18 cellular contexts compared by ENCODE assay signal in the genomic region with DNA sequence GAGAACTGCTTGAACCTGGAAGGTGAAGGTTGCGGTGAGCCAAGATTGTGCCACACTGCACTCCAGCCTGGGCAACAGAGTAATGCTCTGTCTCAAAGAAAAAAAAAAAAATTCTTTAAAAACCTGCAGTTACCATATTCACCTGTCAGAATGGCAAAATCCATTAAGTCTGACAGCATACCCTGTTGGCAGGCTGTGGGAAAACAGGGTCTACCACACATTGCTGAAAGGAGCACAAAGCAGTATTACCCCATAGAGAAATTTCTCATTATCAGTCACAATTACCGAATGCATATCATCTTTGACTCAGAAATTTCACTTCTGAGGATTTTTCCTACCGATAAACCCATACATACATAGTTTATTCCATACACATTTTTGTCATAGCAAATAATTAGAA.
A peak's percentile ranks its signal among the peaks of the same experiment; 100 is the strongest.
DNase-seq lines count a peak whose midpoint lies in the region; ATAC-seq and TF ChIP-seq lines count a peak whose summit lies in the region.
"Had no signal": no experiment of that assay in that cellular context is flagged by ENCODE, and none has a peak within 500 bp of the region (broad histone marks: within the 10 kb centered on the region; RNA-seq: fewer than 3 reads in every experiment).

No MANE protein-coding gene starts in this region.

- H3K27ac ChIP-seq in foreskin keratinocyte (no peak overlapping the region), heart right ventricle (no peak overlapping the region)
- H3K27ac ChIP-seq: thyroid gland had no signal

- H3K27ac Mint-ChIP-seq in Calu3 (ENCODE audit: unreplicated experiment) = no peak overlapping the region
- H3K27ac Mint-ChIP-seq: activated naive CD4-positive, alpha-beta T cell treated with anti-CD3 and anti-CD28 coated beads, Interleukin-2, amount 50 U/mL, for 24 hours; natural killer cell; T-helper 1 cell treated with Interleukin-12 subunit alpha and Interleukin-12 subunit beta and Interleukin-4 antibody, amounts not matched to agents 30 μg/mL and 1 μg/mL, for 36 hours had no signal

- 78 to 90% methylated on average over 3 of the region's 3 CpGs for WGBS in heart right ventricle, 2 donors

- H3K4me1 ChIP-seq in foreskin keratinocyte = no peaks in the 10 kb centered on the region
- no peaks in the 10 kb centered on the region for H3K4me1 ChIP-seq in heart right ventricle
- H3K4me1 ChIP-seq: Caco-2, thyroid gland had no signal

- H3K9me3 ChIP-seq in heart right ventricle = no peaks in the 10 kb centered on the region
- H3K9me3 ChIP-seq: Caco-2, thyroid gland had no signal

- no peaks in the 10 kb centered on the region for H3K27me3 Mint-ChIP-seq in Calu3 (ENCODE audit: unreplicated experiment)
- H3K27me3 Mint-ChIP-seq: activated naive CD4-positive, alpha-beta T cell treated with anti-CD3 and anti-CD28 coated beads, Interleukin-2, amount 50 U/mL, for 24 hours had no signal

- intact Hi-C loops in Calu3 (cut with micrococcal nuclease; ENCODE audit: unreplicated experiment) (loop anchor here (1.0 kb wide), 1 partner anchor 287 kb away; no protein-coding TSS in a partner anchor), left colon (cut with DNase I, micrococcal nuclease) (no loop called here), heart right ventricle (cut with DNase I) (no loop called here)

- no peak for DNase-seq in activated CD4-positive, CD25-positive, alpha-beta regulatory T cell (lab: John Stamatoyannopoulos, UW)
- DNase-seq in Calu3 (no peak), SK-MEL-5 (ENCODE audit: low read depth, low spot score) (peak; percentile 25), foreskin keratinocyte (no peak), left colon (no peak), heart right ventricle (no peak)
- DNase-seq in central memory CD4-positive, alpha-beta T cell = no peak
- DNase-seq: effector CD4-positive, alpha-beta T cell; natural killer cell; NCI-H2081; NCI-H774; RPMI8226; thyroid gland had no signal

- in situ Hi-C loops in SK-MEL-5 (cut with HindIII; ENCODE audit: low pct_unique_long_range_greater_than_20kb, low sequenced_read_pairs) = no loop called here

- H3K4me3 Mint-ChIP-seq in Calu3 (ENCODE audit: low read depth, unreplicated experiment) = no peak overlapping the region
- H3K4me3 Mint-ChIP-seq: activated naive CD4-positive, alpha-beta T cell treated with anti-CD3 and anti-CD28 coated beads, Interleukin-2, amount 50 U/mL, for 24 hours; natural killer cell; T-helper 1 cell treated with Interleukin-12 subunit alpha and Interleukin-12 subunit beta and Interleukin-4 antibody, amounts not matched to agents 30 μg/mL and 1 μg/mL, for 36 hours had no signal

- no peak overlapping the region for H3K4me3 ChIP-seq in heart right ventricle
- H3K4me3 ChIP-seq: lung, thyroid gland had no signal

- peak; percentile 53 to 64 for ATAC-seq in activated CD4-positive, CD25-positive, alpha-beta regulatory T cell treated with anti-CD3 and anti-CD28 coated beads, Interleukin-2, amount 50 U/mL, for 24 hours
- peak; percentile 35 for ATAC-seq in foreskin keratinocyte
- no peak for ATAC-seq in left colon
- ATAC-seq in heart right ventricle = no peak
- ATAC-seq: natural killer cell had no signal

- H3K36me3 ChIP-seq in heart right ventricle = no peaks in the 10 kb centered on the region
- H3K36me3 ChIP-seq: thyroid gland had no signal

- no TSS peak for BruUV-seq in Calu3 (replicated peaks; lab: Mats Ljungman, UMichigan)

- peak; percentile 12 for TF ChIP-seq CTCF in Calu3 (IDR thresholded peaks at IDR 0.05; ENCODE audit: unreplicated experiment)
- peak; percentile 45 for TF ChIP-seq CTCF in foreskin keratinocyte (conservative IDR thresholded peaks at IDR 0.05)
- no peak for TF ChIP-seq CTCF in heart right ventricle (IDR thresholded peaks at IDR 0.05)

- H3K27me3 ChIP-seq in foreskin keratinocyte (peaks cover 4% of the 10 kb centered on the region), heart right ventricle (no peaks in the 10 kb centered on the region)
- H3K27me3 ChIP-seq: thyroid gland had no signal

- CTCF ChIA-PET in Calu3 (lab: Charles Lee) = no interaction called here

- H3K36me3 Mint-ChIP-seq in Calu3 (ENCODE audit: insufficient read depth, unreplicated experiment) = no peaks in the 10 kb centered on the region
- H3K36me3 Mint-ChIP-seq: activated naive CD4-positive, alpha-beta T cell treated with anti-CD3 and anti-CD28 coated beads, Interleukin-2, amount 50 U/mL, for 24 hours; natural killer cell had no signal

- no peaks in the 10 kb centered on the region for H3K4me1 Mint-ChIP-seq in Calu3 (ENCODE audit: low read depth, unreplicated experiment)
- H3K4me1 Mint-ChIP-seq: activated naive CD4-positive, alpha-beta T cell treated with anti-CD3 and anti-CD28 coated beads, Interleukin-2, amount 50 U/mL, for 24 hours; natural killer cell had no signal

- H3K9me3 Mint-ChIP-seq in Calu3 (ENCODE audit: low read depth, unreplicated experiment) = peaks cover 3% of the 10 kb centered on the region
- H3K9me3 Mint-ChIP-seq: activated naive CD4-positive, alpha-beta T cell treated with anti-CD3 and anti-CD28 coated beads, Interleukin-2, amount 50 U/mL, for 24 hours; natural killer cell; T-helper 1 cell treated with Interleukin-12 subunit alpha and Interleukin-12 subunit beta and Interleukin-4 antibody, amounts not matched to agents 30 μg/mL and 1 μg/mL, for 36 hours had no signal

Comparison
In these comparisons a context has a peak if more than half of its experiments do, and no peak if none do; other contexts are left out.
1. ATAC-seq: peak in activated CD4-positive, CD25-positive, alpha-beta regulatory T cell treated with anti-CD3 and anti-CD28 coated beads, Interleukin-2, amount 50 U/mL, for 24 hours (2 of 2) and foreskin keratinocyte (single experiment); none in left colon (single experiment) and heart right ventricle (0 of 8).
2. CTCF ChIP-seq: peak in Calu3 (single experiment) and foreskin keratinocyte (single experiment); none in heart right ventricle (0 of 9).